Comparison of ENCODE assay signal across 8 cellular contexts in the genomic region with DNA sequence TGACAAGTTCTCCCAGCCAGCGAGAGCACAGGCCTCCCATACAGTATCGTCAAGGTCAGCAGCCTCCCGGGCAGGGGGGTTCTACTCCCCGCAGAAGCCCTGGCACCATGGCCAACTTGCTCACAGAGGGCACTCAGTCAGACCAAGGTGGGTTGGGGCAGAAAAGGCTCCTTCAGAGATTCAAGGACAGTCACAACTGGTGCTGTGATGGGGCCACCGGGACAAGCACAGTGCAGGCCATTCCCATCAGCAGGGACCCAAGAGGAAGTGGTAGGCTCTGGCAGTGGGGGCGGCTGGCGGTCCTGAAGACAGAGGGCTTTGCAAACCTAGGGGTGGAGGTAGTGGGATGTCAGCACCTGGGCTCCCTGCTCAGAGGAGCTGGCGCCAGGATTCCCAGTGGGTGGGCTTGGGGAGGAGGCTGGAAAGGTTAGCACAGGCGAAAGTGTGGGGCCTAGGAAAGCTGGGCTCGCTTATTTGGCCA. TPM values are rescaled to one million over a fixed set of nuclear protein-coding genes. Genes with fewer than 3 reads are reported as not detected.
DNase-seq lines count a peak whose midpoint lies in the region; ATAC-seq and TF ChIP-seq lines count a peak whose summit lies in the region.

No MANE protein-coding gene starts in this region.

- H3K9me3 Mint-ChIP-seq in activated CD4-positive, alpha-beta T cell treated with anti-CD3 and anti-CD28 coated beads for 36 hours (ENCODE audit: low read depth) = no peaks in the 10 kb centered on the region
- H3K9me3 Mint-ChIP-seq in activated T-cell treated with anti-CD3 and anti-CD28 coated beads, Interleukin-2, amount 50 U/mL, for 4 hours = no peaks in the 10 kb centered on the region

- H3K27me3 ChIP-seq in gastroesophageal sphincter = no peaks in the 10 kb centered on the region
- no peaks in the 10 kb centered on the region for H3K27me3 ChIP-seq in rectal smooth muscle tissue (ENCODE audit: control insufficient read depth, insufficient read depth, low read length)

- peak overlapping the region; percentile 28 for H3K9ac ChIP-seq in rectal smooth muscle tissue (ENCODE audit: low read length)

- H3K4me3 Mint-ChIP-seq in activated CD4-positive, alpha-beta T cell treated with anti-CD3 and anti-CD28 coated beads for 36 hours = peak overlapping the region; percentile 100
- peak overlapping the region; percentile 100 for H3K4me3 Mint-ChIP-seq in activated T-cell treated with anti-CD3 and anti-CD28 coated beads, Interleukin-2, amount 50 U/mL, for 4 hours

- H3K27ac ChIP-seq in gastroesophageal sphincter (peak overlapping the region; percentile 97 to 100 (median 98)), rectal smooth muscle tissue (ENCODE audit: low read depth, low read length) (peak overlapping the region; percentile 100)

- H3K4me3 ChIP-seq in gastroesophageal sphincter (peak overlapping the region; percentile 4 to 81), rectal smooth muscle tissue (ENCODE audit: low read length) (peak overlapping the region; percentile 64)

- peaks cover 29% of the 10 kb centered on the region for H3K4me1 Mint-ChIP-seq in activated CD4-positive, alpha-beta T cell treated with anti-CD3 and anti-CD28 coated beads for 36 hours
- H3K4me1 Mint-ChIP-seq in activated T-cell treated with anti-CD3 and anti-CD28 coated beads, Interleukin-2, amount 50 U/mL, for 4 hours (ENCODE audit: low read depth) = peaks cover 49% of the 10 kb centered on the region

- H3K36me3 Mint-ChIP-seq in activated CD4-positive, alpha-beta T cell treated with anti-CD3 and anti-CD28 coated beads for 36 hours (ENCODE audit: low read depth) = peaks cover 7% of the 10 kb centered on the region
- peaks cover 2% of the 10 kb centered on the region for H3K36me3 Mint-ChIP-seq in activated T-cell treated with anti-CD3 and anti-CD28 coated beads, Interleukin-2, amount 50 U/mL, for 4 hours (ENCODE audit: insufficient read depth)

- H3K36me3 ChIP-seq in gastroesophageal sphincter (peaks cover 0 to 13% of the 10 kb centered on the region in 2 donors), rectal smooth muscle tissue (ENCODE audit: control insufficient read depth, insufficient read depth, low read length) (peaks cover 2% of the 10 kb centered on the region)

- CTCF ChIA-PET in activated CD4-positive, alpha-beta T cell treated with anti-CD3 and anti-CD28 coated beads for 36 hours (lab: Charles Lee) = interaction anchor here (0.6 to 12.0 kb wide), 26 partner anchors 13 to 177 kb away, joined by 3 to 209 read pairs (median 4); a partner anchor contains a TSS

- peak overlapping the region; percentile 92 for H3K27ac Mint-ChIP-seq in activated CD4-positive, alpha-beta T cell treated with anti-CD3 and anti-CD28 coated beads for 36 hours

- no peak for ATAC-seq in activated CD4-positive, alpha-beta T cell treated with anti-CD3 and anti-CD28 coated beads for 36 hours
- ATAC-seq in activated T-cell treated with anti-CD3 and anti-CD28 coated beads, Interleukin-2, amount 50 U/mL, for 4 hours = no peak
- ATAC-seq in gastroesophageal sphincter = no peak
- no peak for ATAC-seq in GM21576 (IDR thresholded peaks at IDR 0.05; ENCODE audit: unreplicated experiment)

- intact Hi-C loops in activated CD4-positive, alpha-beta T cell treated with anti-CD3 and anti-CD28 coated beads for 36 hours (cut with DNase I, micrococcal nuclease) = loop anchor here in 1 of 2 experiments (10.0 kb wide), 1 partner anchor 52 kb away; no protein-coding TSS in a partner anchor

- whole genome bisulfite sequencing in gastroesophageal sphincter (ENCODE audit: low coverage in 1 of 2), 2 donors = 0 to 30% methylated on average over 2 to 3 of the region's 10 CpGs

- TF ChIP-seq EP300 in gastroesophageal sphincter (IDR thresholded peaks at IDR 0.05) = no peak

- TF ChIP-seq CTCF in gastroesophageal sphincter (IDR thresholded peaks at IDR 0.05) = no peak

- peaks cover 6 to 70% (median 39%) of the 10 kb centered on the region in 3 donors for H3K4me1 ChIP-seq in gastroesophageal sphincter
- H3K4me1 ChIP-seq in rectal smooth muscle tissue (ENCODE audit: control insufficient read depth, insufficient read depth, low read length) = peaks cover 54% of the 10 kb centered on the region

- H3K9me3 ChIP-seq in gastroesophageal sphincter = no peaks in the 10 kb centered on the region

- no peak for TF ChIP-seq POLR2A in gastroesophageal sphincter (IDR thresholded peaks at IDR 0.05)

- no peaks in the 10 kb centered on the region for H3K27me3 Mint-ChIP-seq in activated CD4-positive, alpha-beta T cell treated with anti-CD3 and anti-CD28 coated beads for 36 hours
- H3K27me3 Mint-ChIP-seq in activated T-cell treated with anti-CD3 and anti-CD28 coated beads, Interleukin-2, amount 50 U/mL, for 4 hours (ENCODE audit: low read depth) = no peaks in the 10 kb centered on the region

- peak; percentile 54 for DNase-seq in activated CD4-positive, alpha-beta T cell treated with anti-CD3 and anti-CD28 coated beads for 36 hours
- DNase-seq in activated CD4-positive, alpha-beta T cell treated with anti-CD3 and anti-CD28 coated beads for 1 hour = no peak
- peak; percentile 29 for DNase-seq in activated T-cell treated with anti-CD3 and anti-CD28 coated beads, Interleukin-2, amount 50 U/mL, for 4 hours
- DNase-seq in NCI-H345 (lab: John Stamatoyannopoulos, UW) (no peak), COR-L47 (lab: John Stamatoyannopoulos, UW) (no peak)

- POLR2A ChIA-PET in activated CD4-positive, alpha-beta T cell treated with anti-CD3 and anti-CD28 coated beads for 36 hours (lab: Charles Lee) = interaction anchor here (0.5 to 18.5 kb wide), 4 partner anchors 8 to 81 kb away, joined by 5 to 1637 read pairs (median 63); a partner anchor contains a TSS

RNA-seq across cellular contexts. Expression of a gene that starts 5.3 kb away (rescaled TPM):
- total RNA-seq in activated CD4-positive, alpha-beta T cell treated with anti-CD3 and anti-CD28 coated beads for 36 hours = 100 to 1,000 TPM; 435 to 569 TPM
- total RNA-seq in activated T-cell treated with anti-CD3 and anti-CD28 coated beads, Interleukin-2, amount 50 U/mL, for 4 hours = 100 to 1,000 TPM in 2 of 3 donors, 10 to 100 TPM in 1; 95.5 to 136 (median 123) TPM
- total RNA-seq in gastroesophageal sphincter = 100 to 1,000 TPM in 2 of 4 donors, 10 to 100 TPM in 2; 21.0 to 341 (median 183) TPM

RNA-seq across cellular contexts. Expression of a gene that starts 30.8 kb away (rescaled TPM):
- total RNA-seq in activated CD4-positive, alpha-beta T cell treated with anti-CD3 and anti-CD28 coated beads for 36 hours = 10 to 100 TPM; 32.7 to 37.5 TPM
- 10 to 100 TPM; 43.0 to 49.2 (median 44.9) TPM for total RNA-seq in activated T-cell treated with anti-CD3 and anti-CD28 coated beads, Interleukin-2, amount 50 U/mL, for 4 hours
- 10 to 100 TPM; 19.9 to 31.5 (median 21.3) TPM for total RNA-seq in gastroesophageal sphincter

RNA-seq across cellular contexts. Expression of a gene that starts 34.8 kb away (rescaled TPM):
- total RNA-seq in activated CD4-positive, alpha-beta T cell treated with anti-CD3 and anti-CD28 coated beads for 36 hours = 10 to 100 TPM; 13.2 to 14.3 TPM
- total RNA-seq in activated T-cell treated with anti-CD3 and anti-CD28 coated beads, Interleukin-2, amount 50 U/mL, for 4 hours = 10 to 100 TPM in 1 of 3 donors, 1 to 10 TPM in 2; 7.0 to 11.1 (median 9.5) TPM
- total RNA-seq in gastroesophageal sphincter = 10 to 100 TPM in 1 of 4 donors, 1 to 10 TPM in 3; 3.7 to 11.5 (median 7.5) TPM

Comparison
In these comparisons a context has a peak if more than half of its experiments do, and no peak if none do; other contexts are left out.
1. DNase-seq: peak in activated CD4-positive, alpha-beta T cell treated with anti-CD3 and anti-CD28 coated beads for 36 hours (single experiment) and activated T-cell treated with anti-CD3 and anti-CD28 coated beads, Interleukin-2, amount 50 U/mL, for 4 hours (single experiment); none in activated CD4-positive, alpha-beta T cell treated with anti-CD3 and anti-CD28 coated beads for 1 hour (single experiment), NCI-H345 (single experiment) and COR-L47 (single experiment).